In genomic region chr1:205925730-205926129, GRCh38 we compare ENCODE assay signal across 17 cellular contexts. TPM values are rescaled to one million over a fixed set of nuclear protein-coding genes. Genes with fewer than 3 reads are reported as not detected.
DNase-seq lines count a peak whose midpoint lies in the region; ATAC-seq, FAIRE-seq and TF ChIP-seq lines count a peak whose summit lies in the region.
"Had no signal": no experiment of that assay in that cellular context is flagged by ENCODE, and none has a peak within 500 bp of the region (broad histone marks: within the 10 kb centered on the region; RNA-seq: fewer than 3 reads in every experiment).

No MANE protein-coding gene starts in this region.

- no peak for ATAC-seq in HG02970 (IDR thresholded peaks at IDR 0.05; ENCODE audit: low FRiP score, unreplicated experiment)
- ATAC-seq in GM21367 (IDR thresholded peaks at IDR 0.05; ENCODE audit: unreplicated experiment): no peak
- ATAC-seq: GM23338 had no signal

- H3K4me1 ChIP-seq in osteoblast (ENCODE audit: insufficient read depth, low read length) (peaks cover 8% of the 10 kb centered on the region), small intestine (ENCODE audit: control insufficient read depth in 2 of 2, insufficient read depth in 1 of 2, low read depth in 1 of 2, low read length in 1 of 2) (no peaks in the 10 kb centered on the region)

- H3K27me3 Mint-ChIP-seq in activated CD4-positive, alpha-beta T cell treated with anti-CD3 and anti-CD28 coated beads, Interleukin-2, amount 10 ng/mL, durations not matched to agents 7 days and 5 days: peaks cover 3% of the 10 kb centered on the region

- peak overlapping the region; percentile 9 for H3K4me2 ChIP-seq in osteoblast (ENCODE audit: insufficient read depth, low read length)
- H3K4me2 ChIP-seq: GM23338 had no signal

- POLR2A ChIA-PET in activated CD4-positive, alpha-beta T cell treated with anti-CD3 and anti-CD28 coated beads, Interleukin-2, amount 10 ng/mL, durations not matched to agents 7 days and 5 days (lab: Charles Lee): no interaction called here

- CTCF ChIA-PET in activated CD4-positive, alpha-beta T cell treated with anti-CD3 and anti-CD28 coated beads, Interleukin-2, amount 10 ng/mL, durations not matched to agents 7 days and 5 days (lab: Charles Lee): interaction anchor here (0.6 kb wide), 1 partner anchor 237 kb away, joined by 5 read pairs; no protein-coding TSS in a partner anchor

- no peaks in the 10 kb centered on the region for H4K20me1 ChIP-seq in osteoblast (ENCODE audit: insufficient read depth, low read length)

- no peaks in the 10 kb centered on the region for H3K4me1 Mint-ChIP-seq in activated CD4-positive, alpha-beta T cell treated with anti-CD3 and anti-CD28 coated beads, Interleukin-2, amount 10 ng/mL, durations not matched to agents 7 days and 5 days
- H3K4me1 Mint-ChIP-seq: immature natural killer cell had no signal

- no peak overlapping the region for H3K4me3 Mint-ChIP-seq in activated CD4-positive, alpha-beta T cell treated with anti-CD3 and anti-CD28 coated beads, Interleukin-2, amount 10 ng/mL, durations not matched to agents 7 days and 5 days
- H3K4me3 Mint-ChIP-seq: GM23338, immature natural killer cell, type B pancreatic cell had no signal

- H3K27ac ChIP-seq in cingulate gyrus (ENCODE audit: low read depth, low read length): peak overlapping the region; percentile 100
- peak overlapping the region; percentile 60 for H3K27ac ChIP-seq in osteoblast (ENCODE audit: low read depth, low read length)
- no peak overlapping the region for H3K27ac ChIP-seq in small intestine (ENCODE audit: low read depth in 1 of 2, low read length in 1 of 2)
- H3K27ac ChIP-seq: neutrophil, WERI-Rb-1 had no signal

- H3K9me3 ChIP-seq in osteoblast (ENCODE audit: low read depth, low read length) (no peaks in the 10 kb centered on the region), small intestine (ENCODE audit: control insufficient read depth, low read depth) (no peaks in the 10 kb centered on the region)
- H3K9me3 ChIP-seq: neutrophil had no signal

- H3K27me3 ChIP-seq in osteoblast (ENCODE audit: insufficient read depth, low read length) (no peaks in the 10 kb centered on the region), small intestine (ENCODE audit: control insufficient read depth in 2 of 2, insufficient read depth in 2 of 2, low read length in 2 of 2) (no peaks in the 10 kb centered on the region)
- H3K27me3 ChIP-seq: neutrophil had no signal

- no peak overlapping the region for H2AFZ ChIP-seq in osteoblast (ENCODE audit: low read length)
- H2AFZ ChIP-seq: GM23338 had no signal

- no peak for FAIRE-seq in small intestine (lab: Jason Lieb, UNC)

- H3K4me3 ChIP-seq in osteoblast (ENCODE audit: insufficient read depth, low read length): no peak overlapping the region
- H3K4me3 ChIP-seq in small intestine (ENCODE audit: low read depth in 1 of 2, low read length in 2 of 2): no peak overlapping the region
- H3K4me3 ChIP-seq: GM23338 had no signal

- H3K27ac Mint-ChIP-seq in activated CD4-positive, alpha-beta T cell treated with anti-CD3 and anti-CD28 coated beads, Interleukin-2, amount 10 ng/mL, durations not matched to agents 7 days and 5 days: no peak overlapping the region
- H3K27ac Mint-ChIP-seq: activated T-helper 2 cell treated with anti-CD3 and anti-CD28 coated beads, Interferon-gamma antibody, Interleukin-2, Interleukin-4, amounts not matched to agents 10 μg/mL and 5 μg/mL and 100 μg/mL, durations not matched to agents 14 hours and 24 hours and 36 hours; GM23338; immature natural killer cell; type B pancreatic cell had no signal

- no peaks in the 10 kb centered on the region for H3K79me2 ChIP-seq in osteoblast (ENCODE audit: insufficient read depth, low read length)

- 72 to 86% (median 72%) methylated on average over 9 of the region's 9 CpGs for WGBS in small intestine, 3 donors

- TF ChIP-seq CTCF in osteoblast (IDR thresholded peaks at IDR 0.05; ENCODE audit: extremely low read depth, low read depth, low read length): no peak

- H3K36me3 Mint-ChIP-seq in activated CD4-positive, alpha-beta T cell treated with anti-CD3 and anti-CD28 coated beads, Interleukin-2, amount 10 ng/mL, durations not matched to agents 7 days and 5 days (ENCODE audit: low read depth): no peaks in the 10 kb centered on the region
- H3K36me3 Mint-ChIP-seq: immature natural killer cell, type B pancreatic cell had no signal

- H3K36me3 ChIP-seq in osteoblast (ENCODE audit: insufficient read depth, low read length) (no peaks in the 10 kb centered on the region), small intestine (ENCODE audit: control insufficient read depth in 2 of 2, insufficient read depth in 2 of 2, low read length in 2 of 2) (no peaks in the 10 kb centered on the region)
- H3K36me3 ChIP-seq: neutrophil, WERI-Rb-1 had no signal

- peak; percentile 46 for DNase-seq in DMS53 treated with DMSO at 0.1 percent for 48 hours (lab: John Stamatoyannopoulos, UW; ENCODE audit: unreplicated experiment)
- DNase-seq in MV-4-11 (lab: John Stamatoyannopoulos, UW): peak; percentile 69
- DNase-seq in osteoblast (ENCODE audit: insufficient read length, low spot score, missing footprints): peak; percentile 96
- no peak for DNase-seq in activated CD4-positive, alpha-beta T cell treated with anti-CD3 and anti-CD28 coated beads, Interleukin-2, amount 10 ng/mL, durations not matched to agents 7 days and 5 days
- DNase-seq in small intestine: no peak
- DNase-seq: DND-41, immature natural killer cell, NCI-H1436, OCI-M1, WERI-Rb-1 had no signal

- H3K9me3 Mint-ChIP-seq in activated CD4-positive, alpha-beta T cell treated with anti-CD3 and anti-CD28 coated beads, Interleukin-2, amount 10 ng/mL, durations not matched to agents 7 days and 5 days: no peaks in the 10 kb centered on the region
- H3K9me3 Mint-ChIP-seq: activated T-helper 2 cell treated with anti-CD3 and anti-CD28 coated beads, Interferon-gamma antibody, Interleukin-2, Interleukin-4, amounts not matched to agents 10 μg/mL and 5 μg/mL and 100 μg/mL, durations not matched to agents 14 hours and 24 hours and 36 hours; GM23338; immature natural killer cell; type B pancreatic cell had no signal

RNA-seq across cellular contexts. Expression of gene SLC26A9, which starts 17.5 kb away (rescaled TPM):
- not detected in 2 replicates for total RNA-seq in osteoblast
- total RNA-seq in activated CD4-positive, alpha-beta T cell treated with anti-CD3 and anti-CD28 coated beads, Interleukin-2, amount 10 ng/mL, durations not matched to agents 7 days and 5 days: not detected
- under 1 TPM; 0.03 to 0.81 (median 0.22) TPM for polyA plus RNA-seq in small intestine
- total RNA-seq: activated T-helper 2 cell treated with anti-CD3 and anti-CD28 coated beads, Interferon-gamma antibody, Interleukin-2, Interleukin-4, amounts not matched to agents 10 μg/mL and 5 μg/mL and 100 μg/mL, durations not matched to agents 14 hours and 24 hours and 36 hours; GM23338 had no signal
- polyA plus RNA-seq: GM23338, immature natural killer cell had no signal

Comparison
In these comparisons a context has a peak if more than half of its experiments do, and no peak if none do; other contexts are left out.
1. DNase-seq: peak in DMS53 treated with DMSO at 0.1 percent for 48 hours (single experiment), MV-4-11 (single experiment) and osteoblast (single experiment); none in activated CD4-positive, alpha-beta T cell treated with anti-CD3 and anti-CD28 coated beads, Interleukin-2, amount 10 ng/mL, durations not matched to agents 7 days and 5 days (single experiment) and small intestine (single experiment).
2. H3K27ac ChIP-seq: peak in cingulate gyrus (single experiment) and osteoblast (single experiment); none in small intestine (0 of 2).